15 cellular contexts compared by ENCODE assay signal in the genomic region with DNA sequence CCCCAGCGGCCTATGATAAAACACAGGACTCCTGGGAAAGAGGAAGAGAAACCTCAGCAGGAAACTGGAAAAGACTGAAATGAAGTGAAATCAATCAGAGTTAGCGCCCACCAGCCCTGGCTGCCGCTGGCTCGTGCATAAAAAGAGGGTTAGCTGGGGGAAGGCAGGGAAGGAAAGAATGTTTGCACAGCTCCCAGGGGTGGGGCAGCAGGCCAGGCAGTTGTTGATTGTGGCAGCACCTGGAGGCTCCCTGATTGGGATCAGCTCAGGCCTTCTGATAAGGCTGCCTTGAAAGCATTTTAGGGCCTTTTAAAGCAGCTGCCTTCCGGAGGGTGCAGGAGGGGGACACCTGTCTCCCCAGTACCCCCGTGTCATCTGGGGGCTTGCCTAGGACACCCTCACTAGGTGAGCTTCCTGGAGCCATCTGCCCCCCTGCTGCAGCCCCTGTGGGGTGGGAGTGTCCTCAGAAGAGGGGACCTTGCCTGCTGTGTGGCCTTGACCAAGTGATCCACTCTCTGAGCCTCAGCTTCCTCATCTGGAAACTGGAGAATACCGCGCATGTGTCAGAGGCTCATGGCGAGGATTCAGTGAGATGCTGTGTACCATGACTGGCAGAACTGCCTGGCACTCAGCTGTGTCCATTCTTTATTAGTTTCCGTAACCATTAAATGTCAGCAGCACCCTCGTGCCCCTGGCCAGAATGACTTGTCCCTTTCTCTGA. TPM values are rescaled to one million over a fixed set of nuclear protein-coding genes. Genes with fewer than 3 reads are reported as not detected.
DNase-seq lines count a peak whose midpoint lies in the region; ATAC-seq, FAIRE-seq and TF ChIP-seq lines count a peak whose summit lies in the region.
"Had no signal": no experiment of that assay in that cellular context is flagged by ENCODE, and none has a peak within 500 bp of the region (broad histone marks: within the 10 kb centered on the region; RNA-seq: fewer than 3 reads in every experiment).

No MANE protein-coding gene starts in this region.

- H3K4me1 ChIP-seq in PC-3 (ENCODE audit: insufficient read depth, low read length) = peaks cover 10% of the 10 kb centered on the region
- peaks cover 14% of the 10 kb centered on the region for H3K4me1 ChIP-seq in HepG2 (ENCODE audit: insufficient read depth, low read length)

- H3K36me3 Mint-ChIP-seq in activated T-helper 2 cell treated with anti-CD3 and anti-CD28 coated beads, Interferon-gamma antibody, Interleukin-2, Interleukin-4, amounts not matched to agents 10 μg/mL and 5 μg/mL and 100 μg/mL, durations not matched to agents 14 hours and 24 hours and 36 hours (ENCODE audit: low read depth) = no peaks in the 10 kb centered on the region
- H3K36me3 Mint-ChIP-seq: CD8-positive, alpha-beta T cell had no signal

- peaks cover 26% of the 10 kb centered on the region for H3K27me3 Mint-ChIP-seq in activated T-helper 2 cell treated with anti-CD3 and anti-CD28 coated beads, Interferon-gamma antibody, Interleukin-2, Interleukin-4, amounts not matched to agents 10 μg/mL and 5 μg/mL and 100 μg/mL, durations not matched to agents 14 hours and 24 hours and 36 hours (ENCODE audit: low read depth)

- POLR2A ChIA-PET in PC-3 (lab: Charles Lee; ENCODE audit: unreplicated experiment) = no interaction called here
- POLR2A ChIA-PET in HepG2 (lab: Yijun Ruan, JAX) = no interaction called here

- TF ChIP-seq POLR2A in HepG2 (IDR thresholded peaks at IDR 0.05; ENCODE audit: insufficient read depth in 1 of 2, low read depth in 2 of 2, low read length in 2 of 2) = no peak

- H3K9ac ChIP-seq in PC-3 (ENCODE audit: low read length) (no peak overlapping the region), HepG2 (ENCODE audit: insufficient read depth, low read depth, low read length) (no peak overlapping the region)

- H3K4me2 ChIP-seq in PC-3 (ENCODE audit: low read length) = no peak overlapping the region
- H3K4me2 ChIP-seq in HepG2 (ENCODE audit: low read depth, low read length) = peak overlapping the region; percentile 29; the same call in 1 of the 2 replicates

- no peaks in the 10 kb centered on the region for H3K9me3 ChIP-seq in PC-3 (ENCODE audit: low read length)
- H3K9me3 ChIP-seq in HepG2 (ENCODE audit: low read length) = no peaks in the 10 kb centered on the region
- H3K9me3 ChIP-seq: neutrophil had no signal

- no peak for TF ChIP-seq CTCF in PC-3 (conservative IDR thresholded peaks at IDR 0.05; ENCODE audit: low read depth, low read length)
- no peak for TF ChIP-seq CTCF in HepG2 (CRISPR knock-in tag; IDR thresholded peaks at IDR 0.05)
- TF ChIP-seq CTCF in foreskin fibroblast (IDR thresholded peaks at IDR 0.05; ENCODE audit: low read depth, low read length) = no peak

- H3K4me1 Mint-ChIP-seq in activated T-helper 2 cell treated with anti-CD3 and anti-CD28 coated beads, Interferon-gamma antibody, Interleukin-2, Interleukin-4, amounts not matched to agents 10 μg/mL and 5 μg/mL and 100 μg/mL, durations not matched to agents 14 hours and 24 hours and 36 hours (ENCODE audit: low read depth) = no peaks in the 10 kb centered on the region

- no peak overlapping the region for H3K4me3 Mint-ChIP-seq in activated T-helper 2 cell treated with anti-CD3 and anti-CD28 coated beads, Interferon-gamma antibody, Interleukin-2, Interleukin-4, amounts not matched to agents 10 μg/mL and 5 μg/mL and 100 μg/mL, durations not matched to agents 14 hours and 24 hours and 36 hours (ENCODE audit: low read depth)
- H3K4me3 Mint-ChIP-seq: CD8-positive, alpha-beta T cell had no signal

- TF ChIP-seq RAD21 in HepG2 (CRISPR knock-in tag; IDR thresholded peaks at IDR 0.05) = no peak

- no peaks in the 10 kb centered on the region for H3K9me2 ChIP-seq in PC-3 (replicated peaks; ENCODE audit: low read length)

- intact Hi-C loops in PC-3 (cut with micrococcal nuclease) (no loop called here), HepG2 (cut with micrococcal nuclease; ENCODE audit: unreplicated experiment) (no loop called here)
- intact Hi-C loops in activated T-helper 2 cell treated with anti-CD3 and anti-CD28 coated beads, Interferon-gamma antibody, Interleukin-2, Interleukin-4, amounts not matched to agents 10 μg/mL and 5 μg/mL and 100 μg/mL, durations not matched to agents 14 hours and 24 hours and 36 hours (cut with micrococcal nuclease) = no loop called here

- peak; percentile 27 for DNase-seq in DMS153 treated with DMSO at 0.1 percent for 48 hours (lab: John Stamatoyannopoulos, UW; ENCODE audit: unreplicated experiment)
- DNase-seq in MV-4-11 (lab: John Stamatoyannopoulos, UW) = peak; percentile 44
- DNase-seq in PC-3 = peak; percentile 6
- DNase-seq in HepG2 (ENCODE audit: low spot score) = no peak
- no peak for DNase-seq in activated T-helper 2 cell treated with anti-CD3 and anti-CD28 coated beads, Interferon-gamma antibody, Interleukin-2, Interleukin-4, amounts not matched to agents 10 μg/mL and 5 μg/mL and 100 μg/mL, durations not matched to agents 14 hours and 24 hours and 36 hours (ENCODE audit: low spot score)
- DNase-seq in SKM-1 (lab: John Stamatoyannopoulos, UW; ENCODE audit: unreplicated experiment) = no peak
- no peak for DNase-seq in activated naive CD4-positive, alpha-beta T cell (lab: John Stamatoyannopoulos, UW)
- no peak for DNase-seq in foreskin fibroblast
- DNase-seq: activated effector memory CD4-positive, alpha-beta T cell treated with anti-CD3 and anti-CD28 coated beads, Interleukin-2, amount 50 U/mL, for 16 hours; CD8-positive, alpha-beta T cell; kidney glomerular epithelial cell; stimulated activated CD4-positive, alpha-beta T cell treated with anti-CD3 and anti-CD28 coated beads, Interleukin-12 subunit alpha, Interleukin-12 subunit beta, amount 100 ng/mL, for 4 hours; stimulated activated CD8-positive, alpha-beta memory T cell treated with anti-CD3 and anti-CD28 coated beads, Interleukin-4, amount 100 ng/mL, for 48 hours had no signal

- BruUV-seq in PC-3 (replicated peaks; lab: Mats Ljungman, UMichigan) = no TSS peak
- BruUV-seq in HepG2 (replicated peaks; lab: Mats Ljungman, UMichigan) = no TSS peak

- H3K4me3 ChIP-seq in PC-3 (ENCODE audit: low read length) = no peak overlapping the region
- no peak overlapping the region for H3K4me3 ChIP-seq in HepG2 (replicated peaks in 1 of 3; ENCODE audit: insufficient read depth in 1 of 3, low read depth in 2 of 3, low read length in 3 of 3)
- H3K4me3 ChIP-seq in foreskin fibroblast (ENCODE audit: low read depth in 1 of 2, low read length in 2 of 2) = no peak overlapping the region

- H4K20me1 ChIP-seq in PC-3 (ENCODE audit: low read length) (peaks cover 6% of the 10 kb centered on the region; the same call in 1 of the 2 replicates), HepG2 (ENCODE audit: insufficient read depth, low read length) (no peaks in the 10 kb centered on the region)

- H3K27ac Mint-ChIP-seq in activated T-helper 2 cell treated with anti-CD3 and anti-CD28 coated beads, Interferon-gamma antibody, Interleukin-2, Interleukin-4, amounts not matched to agents 10 μg/mL and 5 μg/mL and 100 μg/mL, durations not matched to agents 14 hours and 24 hours and 36 hours = no peak overlapping the region
- H3K27ac Mint-ChIP-seq: CD8-positive, alpha-beta T cell had no signal

- no peaks in the 10 kb centered on the region for H3K36me3 ChIP-seq in PC-3 (ENCODE audit: low read depth, low read length)
- H3K36me3 ChIP-seq in HepG2 (replicated peaks in 1 of 2; ENCODE audit: control insufficient read depth in 1 of 2, insufficient read depth in 2 of 2, low read length in 2 of 2) = no peaks in the 10 kb centered on the region
- H3K36me3 ChIP-seq: neutrophil had no signal

- H3K79me2 ChIP-seq in PC-3 (ENCODE audit: low read length) (no peaks in the 10 kb centered on the region; the same call in 1 of the 2 replicates), HepG2 (ENCODE audit: insufficient read depth, low read length) (no peaks in the 10 kb centered on the region)

- H3K27ac ChIP-seq in PC-3 (ENCODE audit: low read length) (no peak overlapping the region), HepG2 (ENCODE audit: extremely low read length, insufficient read depth, low read length) (no peak overlapping the region)
- H3K27ac ChIP-seq: neutrophil had no signal

- H3F3A ChIP-seq in PC-3 (ENCODE audit: low read length, unreplicated experiment) = no peaks in the 10 kb centered on the region

- CTCF ChIA-PET in PC-3 (lab: Charles Lee) (no interaction called here), HepG2 (lab: Yijun Ruan, JAX; ENCODE audit: low intra/inter-chr PET ratio, low total read pairs) (no interaction called here)

- ATAC-seq in PC-3 (peak; percentile 30; the same call in 1 of the 2 replicates), HepG2 (peak; percentile 62)
- ATAC-seq: activated CD4-positive, CD25-positive, alpha-beta regulatory T cell treated with anti-CD3 and anti-CD28 coated beads, Interleukin-2, amount 50 U/mL, for 24 hours; CD8-positive, alpha-beta T cell had no signal

- TF ChIP-seq EP300 in HepG2 (IDR thresholded peaks at IDR 0.05; ENCODE audit: low read depth in 2 of 2, low read length in 2 of 2) = no peak
- no peak for TF ChIP-seq EP300 in HepG2 (CRISPR knock-in tag; IDR thresholded peaks at IDR 0.05; ENCODE audit: borderline replicate concordance)

- H2AFZ ChIP-seq in PC-3 (ENCODE audit: low read length) = no peak overlapping the region
- H2AFZ ChIP-seq in HepG2 (ENCODE audit: low read length) = no peak overlapping the region

- WGBS in HepG2 (ENCODE audit: low lambda C conversion rate) = 13% methylated on average over 7 of the region's 11 CpGs

- H3K27me3 ChIP-seq in PC-3 (ENCODE audit: low read length) (no peaks in the 10 kb centered on the region), HepG2 (ENCODE audit: control insufficient read depth in 1 of 2, insufficient read depth in 2 of 2, low read length in 2 of 2) (peaks cover 7 to 36% of the 10 kb centered on the region in 2 experiments; a peak in 4 of 5 replicates)

- H3K9me3 Mint-ChIP-seq in activated T-helper 2 cell treated with anti-CD3 and anti-CD28 coated beads, Interferon-gamma antibody, Interleukin-2, Interleukin-4, amounts not matched to agents 10 μg/mL and 5 μg/mL and 100 μg/mL, durations not matched to agents 14 hours and 24 hours and 36 hours = no peaks in the 10 kb centered on the region
- H3K9me3 Mint-ChIP-seq: CD8-positive, alpha-beta T cell had no signal

- FAIRE-seq in HepG2 (lab: Jason Lieb, UNC) = no peak

- in situ Hi-C loops in HepG2 (cut with HindIII; ENCODE audit: extremely low pct_ligation_motif_present, low pct_unique_long_range_greater_than_20kb) = loop anchor here (25.0 kb wide), 1 partner anchor 170 kb away; no protein-coding TSS in a partner anchor

RNA-seq across cellular contexts. Expression of gene EPHB2, which starts 6.6 kb away (rescaled TPM):
- total RNA-seq in PC-3 (2014; rRNA removed) (21.0 and 23.2 TPM in 2 replicates), HepG2 (2016; rRNA removed; fragmentation: Illumina TruSeq; extraction: Trizol) (0.11 TPM in 1 of 2 replicates, not detected in the other)
- total RNA-seq in HepG2 (2016; cell fraction: cytosol; rRNA removed; fragmentation: Illumina TruSeq; extraction: Trizol; ENCODE audit: low read depth) = not detected in 2 replicates
- total RNA-seq in HepG2 (2016; cell fraction: insoluble cytoplasmic fraction; rRNA removed; fragmentation: Illumina TruSeq; extraction: Trizol) = not detected in 2 replicates
- total RNA-seq in HepG2 (2016; cell fraction: membrane; rRNA removed; fragmentation: Illumina TruSeq; extraction: Trizol) = 0.06 TPM in 1 of 2 replicates, not detected in the other
- total RNA-seq in HepG2 (2016; cell fraction: nucleus; rRNA removed; fragmentation: Illumina TruSeq; extraction: Trizol) = not detected in 2 replicates
- polyA plus RNA-seq in HepG2 (2011; rRNA removed) = 0.03 TPM in 2 replicates
- polyA plus RNA-seq in HepG2 (2011; cell fraction: cytosol; rRNA removed) = not detected in 2 replicates
- 0.03 TPM in 1 of 2 replicates, not detected in the other for polyA plus RNA-seq in HepG2 (2011; cell fraction: nucleus; rRNA removed)
- not detected in 2 replicates for polyA plus RNA-seq in HepG2 (2012)
- polyA plus RNA-seq in HepG2 (2016; cell fraction: cytosol; fragmentation: Illumina TruSeq; extraction: Trizol; ENCODE audit: low read depth) = not detected in 2 replicates
- polyA plus RNA-seq in HepG2 (2016; cell fraction: insoluble cytoplasmic fraction; fragmentation: Illumina TruSeq; extraction: Trizol; ENCODE audit: low read depth) = not detected in 2 replicates
- polyA plus RNA-seq in HepG2 (2016; cell fraction: membrane; fragmentation: Illumina TruSeq; extraction: Trizol; ENCODE audit: low read depth) = not detected in 2 replicates
- not detected in 2 replicates for polyA plus RNA-seq in HepG2 (2016; cell fraction: nucleus; fragmentation: Illumina TruSeq; extraction: Trizol; ENCODE audit: insufficient read depth, low read depth)
- polyA minus RNA-seq in HepG2 (2011; rRNA and poly(A)+ RNA removed; ENCODE audit: low replicate concordance) = 0.78 and 4.6 TPM in 2 replicates
- not detected in 2 replicates for polyA minus RNA-seq in HepG2 (2011; cell fraction: cytosol; rRNA and poly(A)+ RNA removed)
- polyA minus RNA-seq in HepG2 (2011; cell fraction: nucleus; rRNA and poly(A)+ RNA removed) = not detected in 2 replicates
- total RNA-seq in activated T-helper 2 cell treated with anti-CD3 and anti-CD28 coated beads, Interferon-gamma antibody, Interleukin-2, Interleukin-4, amounts not matched to agents 10 μg/mL and 5 μg/mL and 100 μg/mL, durations not matched to agents 14 hours and 24 hours and 36 hours = not detected in 2 replicates
- total RNA-seq: CD8-positive, alpha-beta T cell had no signal

Comparison
In these comparisons a context has a peak if more than half of its experiments do, and no peak if none do; other contexts are left out.
1. DNase-seq: peak in DMS153 treated with DMSO at 0.1 percent for 48 hours (single experiment), MV-4-11 (single experiment) and PC-3 (single experiment); none in HepG2 (single experiment), activated T-helper 2 cell treated with anti-CD3 and anti-CD28 coated beads, Interferon-gamma antibody, Interleukin-2, Interleukin-4, amounts not matched to agents 10 μg/mL and 5 μg/mL and 100 μg/mL, durations not matched to agents 14 hours and 24 hours and 36 hours (single experiment), SKM-1 (single experiment), activated naive CD4-positive, alpha-beta T cell (0 of 4) and foreskin fibroblast (0 of 2).
2. RNA of gene EPHB2, which starts 6.6 kb away (total RNA-seq): 21.0 to 23.2 TPM in PC-3; 0.06 to 0.11 TPM in HepG2 and not detected in activated T-helper 2 cell treated with anti-CD3 and anti-CD28 coated beads, Interferon-gamma antibody, Interleukin-2, Interleukin-4, amounts not matched to agents 10 μg/mL and 5 μg/mL and 100 μg/mL, durations not matched to agents 14 hours and 24 hours and 36 hours; every median in the first group is over 10 times any median in the second.